In the genomic region with DNA sequence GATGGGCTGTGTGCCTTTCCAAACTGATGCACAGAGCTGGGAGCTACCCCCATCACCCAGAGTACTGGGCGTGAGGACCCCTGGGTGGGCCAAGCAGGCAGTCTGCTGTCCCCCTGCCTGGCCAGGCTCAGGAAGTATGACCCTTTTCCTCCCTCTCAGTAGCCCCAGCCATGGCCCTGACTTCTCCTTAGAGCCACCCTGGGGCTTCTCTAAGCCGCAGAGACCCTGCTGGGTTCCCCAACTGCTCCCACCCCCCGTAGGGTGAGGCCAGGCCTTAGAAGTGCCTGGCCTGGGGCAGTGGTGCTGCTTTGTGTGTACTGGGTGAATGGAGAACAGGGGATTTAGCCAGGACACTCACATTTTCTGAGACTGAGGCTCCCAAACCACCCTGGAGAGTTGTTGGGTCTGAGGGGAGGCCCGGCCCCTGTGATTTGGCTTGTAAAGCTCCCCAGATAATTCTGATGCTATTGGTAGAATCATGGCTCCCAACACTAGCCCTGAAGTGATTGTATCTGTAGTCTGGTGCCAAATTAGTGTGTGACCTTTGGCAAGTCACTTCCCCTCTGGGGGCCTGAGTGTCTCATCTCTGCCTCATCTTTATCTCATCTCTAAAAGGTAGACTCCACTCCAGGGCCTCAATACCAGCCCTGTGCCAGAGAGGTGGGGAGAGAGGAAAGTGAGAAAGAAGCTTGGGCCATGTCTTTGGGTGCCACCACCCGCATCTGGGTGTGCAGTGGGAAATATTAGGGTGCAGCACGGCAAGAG, we compare ENCODE assay signal across 10 cellular contexts.
DNase-seq lines count a peak whose midpoint lies in the region; ATAC-seq and FAIRE-seq lines count a peak whose summit lies in the region.
"Had no signal": no experiment of that assay in that cellular context is flagged by ENCODE, and none has a peak within 500 bp of the region (broad histone marks: within the 10 kb centered on the region; RNA-seq: fewer than 3 reads in every experiment).

No MANE protein-coding gene starts in this region.

- ATAC-seq in GM18868 (IDR thresholded peaks at IDR 0.05; ENCODE audit: unreplicated experiment) = no peak

- H3K9ac ChIP-seq in mucosa of rectum (ENCODE audit: low read depth in 1 of 2, low read length in 2 of 2) = peak overlapping the region; percentile 0 to 66

- H3K27me3 ChIP-seq in mucosa of rectum (ENCODE audit: control insufficient read depth in 2 of 2, insufficient read depth in 2 of 2, low read length in 2 of 2) = no peaks in the 10 kb centered on the region

- H3K4me1 ChIP-seq in mucosa of rectum (ENCODE audit: control insufficient read depth in 2 of 2, insufficient read depth in 2 of 2, low read length in 2 of 2) = peaks cover 48 to 54% of the 10 kb centered on the region in 2 donors

- no peak for DNase-seq in activated CD4-positive, alpha-beta T cell treated with anti-CD3 and anti-CD28 coated beads, Interleukin-2, amount 10 ng/mL, durations not matched to agents 7 days and 5 days
- no peak for DNase-seq in activated CD4-positive, alpha-beta T cell treated with anti-CD3 and anti-CD28 coated beads, Interleukin-2, amount 50 U/mL, for 48 hours
- DNase-seq in activated T-helper 1 cell treated with anti-CD3 and anti-CD28 coated beads, Interleukin-12 subunit alpha, Interleukin-12 subunit beta, Interleukin-2, Interleukin-4 antibody, amounts not matched to agents 30 ng/mL and 10 ng/mL and 1 ng/mL, durations not matched to agents 14 hours and 24 hours and 36 hours (ENCODE audit: low spot score) = no peak
- DNase-seq in GM19239 (ENCODE audit: insufficient read length, low spot score) (no peak), T-helper 9 cell (no peak)
- DNase-seq: NCI-H1436 treated with DMSO at 0.1 percent for 48 hours had no signal

- no peaks in the 10 kb centered on the region for H3K36me3 ChIP-seq in mucosa of rectum (ENCODE audit: control insufficient read depth in 2 of 2, insufficient read depth in 2 of 2, low read length in 2 of 2)

- POLR2A ChIA-PET in activated CD4-positive, alpha-beta T cell treated with anti-CD3 and anti-CD28 coated beads, Interleukin-2, amount 10 ng/mL, durations not matched to agents 7 days and 5 days (lab: Charles Lee) = no interaction called here

- CTCF ChIA-PET in activated CD4-positive, alpha-beta T cell treated with anti-CD3 and anti-CD28 coated beads, Interleukin-2, amount 10 ng/mL, durations not matched to agents 7 days and 5 days (lab: Charles Lee) = interaction anchor here (1.0 to 3.0 kb wide), 4 partner anchors 9 to 97 kb away, joined by 3 to 9 read pairs (median 4); no protein-coding TSS in a partner anchor

- peaks cover 5% of the 10 kb centered on the region for H3K36me3 Mint-ChIP-seq in activated CD4-positive, alpha-beta T cell treated with anti-CD3 and anti-CD28 coated beads, Interleukin-2, amount 10 ng/mL, durations not matched to agents 7 days and 5 days (ENCODE audit: low read depth)
- peaks cover 19% of the 10 kb centered on the region for H3K36me3 Mint-ChIP-seq in activated T-helper 1 cell treated with anti-CD3 and anti-CD28 coated beads, Interleukin-12 subunit alpha, Interleukin-12 subunit beta, Interleukin-2, Interleukin-4 antibody, amounts not matched to agents 30 ng/mL and 10 ng/mL and 1 ng/mL, durations not matched to agents 14 hours and 24 hours and 36 hours (ENCODE audit: low read depth)

- no peak overlapping the region for H3K4me3 Mint-ChIP-seq in activated CD4-positive, alpha-beta T cell treated with anti-CD3 and anti-CD28 coated beads, Interleukin-2, amount 10 ng/mL, durations not matched to agents 7 days and 5 days
- H3K4me3 Mint-ChIP-seq in activated T-helper 1 cell treated with anti-CD3 and anti-CD28 coated beads, Interleukin-12 subunit alpha, Interleukin-12 subunit beta, Interleukin-2, Interleukin-4 antibody, amounts not matched to agents 30 ng/mL and 10 ng/mL and 1 ng/mL, durations not matched to agents 14 hours and 24 hours and 36 hours = peak overlapping the region; percentile 80

- H3K27me3 Mint-ChIP-seq in activated CD4-positive, alpha-beta T cell treated with anti-CD3 and anti-CD28 coated beads, Interleukin-2, amount 10 ng/mL, durations not matched to agents 7 days and 5 days = no peaks in the 10 kb centered on the region
- H3K27me3 Mint-ChIP-seq in activated T-helper 1 cell treated with anti-CD3 and anti-CD28 coated beads, Interleukin-12 subunit alpha, Interleukin-12 subunit beta, Interleukin-2, Interleukin-4 antibody, amounts not matched to agents 30 ng/mL and 10 ng/mL and 1 ng/mL, durations not matched to agents 14 hours and 24 hours and 36 hours (ENCODE audit: insufficient read depth) = no peaks in the 10 kb centered on the region

- H3K4me1 Mint-ChIP-seq in activated CD4-positive, alpha-beta T cell treated with anti-CD3 and anti-CD28 coated beads, Interleukin-2, amount 10 ng/mL, durations not matched to agents 7 days and 5 days = peaks cover 75% of the 10 kb centered on the region
- H3K4me1 Mint-ChIP-seq in activated T-helper 1 cell treated with anti-CD3 and anti-CD28 coated beads, Interleukin-12 subunit alpha, Interleukin-12 subunit beta, Interleukin-2, Interleukin-4 antibody, amounts not matched to agents 30 ng/mL and 10 ng/mL and 1 ng/mL, durations not matched to agents 14 hours and 24 hours and 36 hours (ENCODE audit: low read depth) = peaks cover 79% of the 10 kb centered on the region

- intact Hi-C loops in activated T-helper 1 cell treated with anti-CD3 and anti-CD28 coated beads, Interleukin-12 subunit alpha, Interleukin-12 subunit beta, Interleukin-2, Interleukin-4 antibody, amounts not matched to agents 30 ng/mL and 10 ng/mL and 1 ng/mL, durations not matched to agents 14 hours and 24 hours and 36 hours (cut with micrococcal nuclease) = loop anchor here (2.0 to 10.0 kb wide), 3 partner anchors 19 to 1217 kb away; a partner anchor contains a TSS

- H3K9me3 ChIP-seq in mucosa of rectum (ENCODE audit: control insufficient read depth in 2 of 2, low read length in 2 of 2) = no peaks in the 10 kb centered on the region

- H3K27ac ChIP-seq in mucosa of rectum (ENCODE audit: low read depth in 2 of 2, low read length in 2 of 2) = peak overlapping the region; percentile 71 to 73
- H3K27ac ChIP-seq in temporal lobe (ENCODE audit: low read depth, low read length) = peak overlapping the region; percentile 87
- H3K27ac ChIP-seq: SK-N-MC had no signal

- H3K27ac Mint-ChIP-seq in activated CD4-positive, alpha-beta T cell treated with anti-CD3 and anti-CD28 coated beads, Interleukin-2, amount 10 ng/mL, durations not matched to agents 7 days and 5 days = peak overlapping the region; percentile 46
- peak overlapping the region; percentile 91 for H3K27ac Mint-ChIP-seq in activated T-helper 1 cell treated with anti-CD3 and anti-CD28 coated beads, Interleukin-12 subunit alpha, Interleukin-12 subunit beta, Interleukin-2, Interleukin-4 antibody, amounts not matched to agents 30 ng/mL and 10 ng/mL and 1 ng/mL, durations not matched to agents 14 hours and 24 hours and 36 hours

- FAIRE-seq in GM19239 (lab: Jason Lieb, UNC) = no peak

- H3K9me3 Mint-ChIP-seq in activated CD4-positive, alpha-beta T cell treated with anti-CD3 and anti-CD28 coated beads, Interleukin-2, amount 10 ng/mL, durations not matched to agents 7 days and 5 days = no peaks in the 10 kb centered on the region
- H3K9me3 Mint-ChIP-seq in activated T-helper 1 cell treated with anti-CD3 and anti-CD28 coated beads, Interleukin-12 subunit alpha, Interleukin-12 subunit beta, Interleukin-2, Interleukin-4 antibody, amounts not matched to agents 30 ng/mL and 10 ng/mL and 1 ng/mL, durations not matched to agents 14 hours and 24 hours and 36 hours = no peaks in the 10 kb centered on the region

- H3K4me3 ChIP-seq in mucosa of rectum (ENCODE audit: low read length in 2 of 2) = no peak overlapping the region
- H3K4me3 ChIP-seq: SK-N-MC had no signal
